8 cellular contexts compared by ENCODE assay signal in the genomic region with DNA sequence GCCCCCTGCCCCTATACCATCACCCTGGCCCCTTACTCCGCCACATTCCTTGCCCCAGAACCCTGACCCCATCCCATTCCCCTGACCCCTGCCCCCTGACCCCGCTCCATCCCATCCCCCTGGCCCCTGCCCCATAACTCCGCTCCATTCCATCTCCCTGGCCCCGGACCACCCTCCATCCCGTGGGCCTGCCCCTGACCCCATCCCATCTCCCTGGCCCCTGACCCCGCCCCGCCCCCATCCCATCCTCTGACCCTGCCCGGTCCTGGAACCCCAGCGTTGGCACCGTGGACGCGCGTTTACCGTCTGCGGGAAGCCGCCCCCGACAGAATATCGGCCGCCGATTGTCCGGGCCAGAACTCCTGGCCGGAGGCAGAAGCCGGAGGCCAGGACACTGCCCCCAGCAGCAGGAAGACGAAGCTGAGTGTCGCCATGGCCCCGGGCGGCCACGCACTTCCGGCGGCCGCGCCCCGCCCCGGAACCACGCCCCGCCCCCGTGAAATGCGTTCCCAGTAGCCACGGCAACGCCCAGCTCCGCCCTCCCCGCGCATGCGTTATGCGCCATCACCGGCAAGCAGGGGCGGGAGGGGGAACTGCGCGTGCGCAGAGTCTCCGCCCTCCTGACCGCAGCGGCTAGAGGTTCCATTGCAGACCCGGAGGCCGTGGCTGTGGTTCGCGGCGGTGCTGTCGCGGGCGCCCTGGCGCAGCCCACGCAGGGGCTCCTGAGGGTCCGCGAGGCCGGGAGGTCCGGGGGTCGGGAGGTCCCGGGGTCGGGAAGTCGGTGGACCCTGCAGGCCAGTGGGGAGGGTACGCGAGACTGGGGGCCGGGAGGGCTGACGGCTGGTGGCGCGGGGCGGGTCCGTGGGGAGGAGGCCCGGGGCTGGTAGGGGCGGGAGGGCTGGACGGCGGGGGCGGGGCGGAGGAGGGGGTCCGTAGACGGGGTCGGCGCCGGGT. TPM values are rescaled to one million over a fixed set of nuclear protein-coding genes. Genes with fewer than 3 reads are reported as not detected.
DNase-seq lines count a peak whose midpoint lies in the region; ATAC-seq and TF ChIP-seq lines count a peak whose summit lies in the region.

A gene with protein sequence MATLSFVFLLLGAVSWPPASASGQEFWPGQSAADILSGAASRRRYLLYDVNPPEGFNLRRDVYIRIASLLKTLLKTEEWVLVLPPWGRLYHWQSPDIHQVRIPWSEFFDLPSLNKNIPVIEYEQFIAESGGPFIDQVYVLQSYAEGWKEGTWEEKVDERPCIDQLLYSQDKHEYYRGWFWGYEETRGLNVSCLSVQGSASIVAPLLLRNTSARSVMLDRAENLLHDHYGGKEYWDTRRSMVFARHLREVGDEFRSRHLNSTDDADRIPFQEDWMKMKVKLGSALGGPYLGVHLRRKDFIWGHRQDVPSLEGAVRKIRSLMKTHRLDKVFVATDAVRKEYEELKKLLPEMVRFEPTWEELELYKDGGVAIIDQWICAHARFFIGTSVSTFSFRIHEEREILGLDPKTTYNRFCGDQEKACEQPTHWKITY (minus strand): TSS at position 458 of the 954 bp plus-strand sequence. CDS start 24 bp downstream, at position 434.

- peak within 1 kb of the TSS; percentile 12 to 89 (median 85) for H3K27ac Mint-ChIP-seq in immature natural killer cell

- ATAC-seq in GM19043 (IDR thresholded peaks at IDR 0.05; ENCODE audit: low read depth, unreplicated experiment) (peak; percentile 67), HG03342 (IDR thresholded peaks at IDR 0.05; ENCODE audit: unreplicated experiment) (peak; percentile 74)

- TF ChIP-seq CTCF in AG09319 (IDR thresholded peaks at IDR 0.05; ENCODE audit: low read depth, low read length) (no peak), cardiac fibroblast (IDR thresholded peaks at IDR 0.05; ENCODE audit: low read depth, low read length) (no peak)

- peak; percentile 88 for DNase-seq in AG09319 (ENCODE audit: extremely low read depth, low read depth)
- peak; percentile 92 to 98 for DNase-seq in NCI-H446 (lab: John Stamatoyannopoulos, UW)
- peak; percentile 98 to 99 (median 99) for DNase-seq in activated CD4-positive, CD25-positive, alpha-beta regulatory T cell (lab: John Stamatoyannopoulos, UW)
- peak; percentile 94 to 97 for DNase-seq in cardiac fibroblast (ENCODE audit: low read depth in 2 of 2)
- DNase-seq in immature natural killer cell: peak; percentile 98
- DNase-seq in smooth muscle cell of the brain vasculature (ENCODE audit: low read depth, low spot score): peak; percentile 88

- H3K9me3 Mint-ChIP-seq in immature natural killer cell: no peaks in the 10 kb centered on the region

- H3K27me3 Mint-ChIP-seq in immature natural killer cell (ENCODE audit: low read depth in 3 of 3): peaks cover 3 to 18% (median 6%) of the 10 kb centered on the region in 3 donors

- H3K4me1 Mint-ChIP-seq in immature natural killer cell: peaks cover 15 to 23% of the 10 kb centered on the region in 2 donors

- peak within 1 kb of the TSS; percentile 79 for H3K4me3 ChIP-seq in cardiac fibroblast (replicated peaks in 1 of 2; ENCODE audit: low read depth in 2 of 2, low read length in 2 of 2)

- peaks cover 9 to 16% (median 11%) of the 10 kb centered on the region in 3 donors for H3K36me3 Mint-ChIP-seq in immature natural killer cell

- H3K4me3 Mint-ChIP-seq in immature natural killer cell: peak within 1 kb of the TSS; percentile 69 to 87 (median 82)

RNA-seq across cellular contexts. Expression of the gene that starts here (rescaled TPM):
- 1 to 10 TPM; 1.1 to 5.2 (median 4.7) TPM for polyA plus RNA-seq in immature natural killer cell

Comparison
In these comparisons a context has a peak if more than half of its experiments do, and no peak if none do; other contexts are left out.
1. Peak in every context shown above with its lines: DNase-seq, ATAC-seq and H3K4me3 ChIP-seq.